16 cellular contexts compared by ENCODE assay signal in the genomic region with DNA sequence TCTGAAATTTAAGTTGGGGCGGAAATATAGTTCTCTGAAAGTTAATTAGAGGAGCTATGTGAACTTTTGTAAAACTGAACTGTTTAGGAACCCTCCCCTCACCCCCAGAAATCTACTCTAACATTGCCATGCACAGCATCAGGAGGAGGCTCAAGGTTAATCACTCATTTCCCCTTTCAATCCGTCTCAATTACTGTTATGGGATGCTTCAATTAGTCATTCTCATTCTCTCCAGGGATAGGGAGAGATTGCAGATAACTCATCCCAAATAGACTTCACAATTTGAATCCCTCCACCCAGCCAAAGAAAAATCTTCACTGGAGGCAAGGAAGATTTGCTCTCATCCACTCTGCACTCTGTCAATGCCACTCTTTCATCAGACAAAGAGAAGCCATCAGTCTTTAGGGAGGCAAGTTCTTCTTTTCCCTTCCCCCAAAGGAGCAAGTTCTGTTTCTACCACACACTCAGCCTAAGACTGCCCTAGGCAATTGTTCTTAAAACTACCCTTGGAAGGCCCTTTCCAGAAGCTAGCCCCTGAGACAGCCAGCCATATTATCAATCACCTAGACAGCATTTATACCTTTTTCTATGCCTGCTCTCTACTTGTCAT.
DNase-seq lines count a peak whose midpoint lies in the region; ATAC-seq, FAIRE-seq and TF ChIP-seq lines count a peak whose summit lies in the region.
"Had no signal": no experiment of that assay in that cellular context is flagged by ENCODE, and none has a peak within 500 bp of the region (broad histone marks: within the 10 kb centered on the region; RNA-seq: fewer than 3 reads in every experiment).

No MANE protein-coding gene starts in this region.

- ATAC-seq in SK-N-SH treated with all-trans-retinoic acid at 6 μM for 48 hours (peak; percentile 41), HG02938 (IDR thresholded peaks at IDR 0.05; ENCODE audit: unreplicated experiment) (no peak), HG03442 (IDR thresholded peaks at IDR 0.05; ENCODE audit: unreplicated experiment) (no peak)

- TF ChIP-seq CTCF in D721Med (IDR thresholded peaks at IDR 0.05; ENCODE audit: insufficient read depth, missing control alignments): no peak

- FAIRE-seq in D721Med (lab: Jason Lieb, UNC): peak; percentile 11
- FAIRE-seq: G401.6, pancreas had no signal

- DNase-seq in D721Med (ENCODE audit: insufficient read length, low spot score): no peak
- peak; percentile 60 for DNase-seq in HT1080 (ENCODE audit: low read depth)
- DNase-seq in iPS-NIHi7 (ENCODE audit: extremely low spot score): peak; percentile 17
- DNase-seq in A172 (ENCODE audit: low spot score): no peak
- DNase-seq: activated CD4-positive, CD25-positive, alpha-beta regulatory T cell treated with anti-CD3 and anti-CD28 coated beads, Interleukin-2, amount 50 U/mL, for 72 hours; activated naive CD8-positive, alpha-beta T cell treated with anti-CD3 and anti-CD28 coated beads, Interleukin-2, amount 10 ng/mL, durations not matched to agents 7 days and 5 days; erythroblast; MG63; NCI-H446 treated with DMSO at 0.1 percent for 48 hours; pancreas; SHP77 treated with DMSO at 0.1 percent for 48 hours; stimulated activated CD4-positive, alpha-beta T cell treated with anti-CD3 and anti-CD28 coated beads, Interleukin-2, amount 100 ng/mL, for 24 hours had no signal

TF ChIP-seq in SK-N-SH treated with all-trans-retinoic acid at 6 μM for 48 hours, 23 proteins besides CTCF, POLR2A, EP300 and RAD21:
- TF ChIP-seq TOX (CRISPR knock-in tag; IDR thresholded peaks at IDR 0.05; ENCODE audit: borderline replicate concordance): no peak
- TF ChIP-seq ISL1 (CRISPR knock-in tag; IDR thresholded peaks at IDR 0.05): peak; percentile 46

Comparison
In these comparisons a context has a peak if more than half of its experiments do, and no peak if none do; other contexts are left out.
1. DNase-seq: peak in HT1080 (single experiment) and iPS-NIHi7 (single experiment); none in D721Med (single experiment) and A172 (single experiment).